In genomic region chr1:25728301-25728935, GRCh38 we compare ENCODE assay signal across 15 cellular contexts.
DNase-seq lines count a peak whose midpoint lies in the region; ATAC-seq and TF ChIP-seq lines count a peak whose summit lies in the region.
"Had no signal": no experiment of that assay in that cellular context is flagged by ENCODE, and none has a peak within 500 bp of the region (broad histone marks: within the 10 kb centered on the region; RNA-seq: fewer than 3 reads in every experiment).

No MANE protein-coding gene starts in this region.

- peaks cover 0 to 2% (median 0%) of the 10 kb centered on the region in 5 experiments for H3K9me3 Mint-ChIP-seq in brain
- no peaks in the 10 kb centered on the region for H3K9me3 Mint-ChIP-seq in T-helper 2 cell treated with Interferon-gamma antibody and Interleukin-4, amounts not matched to agents 5 μg/mL and 100 μg/mL, for 36 hours
- H3K9me3 Mint-ChIP-seq: activated CD8-positive, alpha-beta T cell treated with anti-CD3 and anti-CD28 coated beads for 36 hours; central memory CD8-positive, alpha-beta T cell had no signal

- H3K27ac ChIP-seq in KMS-11 (no peak overlapping the region), mesenchymal stem cell (ENCODE audit: low read length, poor library complexity, severe bottlenecking) (no peak overlapping the region), gastrocnemius medialis (peak overlapping the region in 3 of 4 donors; percentile 22 to 33 (median 31))
- H3K27ac ChIP-seq: foreskin keratinocyte had no signal

- H3K9me3 ChIP-seq in mesenchymal stem cell (ENCODE audit: control insufficient read depth, low read length): no peaks in the 10 kb centered on the region
- no peaks in the 10 kb centered on the region for H3K9me3 ChIP-seq in gastrocnemius medialis
- H3K9me3 ChIP-seq: upper lobe of left lung had no signal

- no peaks in the 10 kb centered on the region for H3K36me3 ChIP-seq in KMS-11 (ENCODE audit: insufficient read depth)
- peaks cover 0 to 2% of the 10 kb centered on the region in 2 experiments for H3K36me3 ChIP-seq in mesenchymal stem cell (ENCODE audit: control insufficient read depth in 1 of 2, insufficient read depth in 2 of 2, low read depth in 1 of 2, low read length in 2 of 2)
- no peaks in the 10 kb centered on the region for H3K36me3 ChIP-seq in gastrocnemius medialis
- H3K36me3 ChIP-seq: upper lobe of left lung had no signal

- intact Hi-C loops in gastrocnemius medialis (cut with DNase I; ENCODE audit: low total_unique reads): no loop called here
- intact Hi-C loops in lower leg skin (cut with DNase I; ENCODE audit: low total_unique reads): no loop called here

- H3K14ac ChIP-seq in mesenchymal stem cell (ENCODE audit: low read length in 2 of 2): no peak overlapping the region

- H2BK15ac ChIP-seq in mesenchymal stem cell (ENCODE audit: low read depth, poor library complexity, severe bottlenecking): no peak overlapping the region

- H3K4me1 ChIP-seq in KMS-11 (ENCODE audit: low read depth, poor library complexity, severe bottlenecking): peaks cover 65% of the 10 kb centered on the region
- H3K4me1 ChIP-seq in mesenchymal stem cell (ENCODE audit: control insufficient read depth, insufficient read depth, low read depth, low read length): peaks cover 19% of the 10 kb centered on the region
- H3K4me1 ChIP-seq in gastrocnemius medialis: peaks cover 21 to 24% of the 10 kb centered on the region in 2 donors
- H3K4me1 ChIP-seq: foreskin keratinocyte had no signal

- no peak overlapping the region for H3K4me3 Mint-ChIP-seq in brain
- no peak overlapping the region for H3K4me3 Mint-ChIP-seq in T-helper 2 cell treated with Interferon-gamma antibody and Interleukin-4, amounts not matched to agents 5 μg/mL and 100 μg/mL, for 36 hours
- H3K4me3 Mint-ChIP-seq: activated CD8-positive, alpha-beta T cell treated with anti-CD3 and anti-CD28 coated beads for 36 hours; central memory CD8-positive, alpha-beta T cell had no signal

- peak; percentile 54 for DNase-seq in mesenchymal stem cell
- DNase-seq in gastrocnemius medialis: no peak
- no peak for DNase-seq in T-helper 2 cell treated with Interferon-gamma antibody and Interleukin-4, amounts not matched to agents 5 μg/mL and 100 μg/mL, for 36 hours (ENCODE audit: low spot score)
- DNase-seq in NCI-H748 (lab: John Stamatoyannopoulos, UW; ENCODE audit: unreplicated experiment): no peak
- DNase-seq in lower leg skin (ENCODE audit: low spot score in 2 of 2): no peak
- DNase-seq in globus pallidus (ENCODE audit: low spot score): no peak
- DNase-seq: activated CD8-positive, alpha-beta T cell treated with anti-CD3 and anti-CD28 coated beads for 36 hours; foreskin keratinocyte; NCI-H2171; NCI-H748 treated with DMSO at 0.1 percent for 48 hours had no signal

- H2BK120ac ChIP-seq in mesenchymal stem cell (ENCODE audit: low read depth, low read length): no peak overlapping the region

- H2AFZ ChIP-seq in KMS-11 (ENCODE audit: low read depth) (no peak overlapping the region), mesenchymal stem cell (ENCODE audit: low read depth, low read length) (no peak overlapping the region)

- no peak overlapping the region for H3K23ac ChIP-seq in mesenchymal stem cell (ENCODE audit: low read length in 2 of 2)

- H2AK5ac ChIP-seq in mesenchymal stem cell (ENCODE audit: low read length, severe bottlenecking): no peak overlapping the region

- peaks cover 89% of the 10 kb centered on the region for H3K4me1 Mint-ChIP-seq in brain
- peaks cover 3% of the 10 kb centered on the region for H3K4me1 Mint-ChIP-seq in T-helper 2 cell treated with Interferon-gamma antibody and Interleukin-4, amounts not matched to agents 5 μg/mL and 100 μg/mL, for 36 hours (ENCODE audit: low read depth)

- no peaks in the 10 kb centered on the region for H3K79me1 ChIP-seq in mesenchymal stem cell (replicated peaks; ENCODE audit: low read length, poor library complexity, severe bottlenecking)

- no peak for TF ChIP-seq CTCF in KMS-11 (conservative IDR thresholded peaks at IDR 0.05; ENCODE audit: low read depth, low read length)
- no peak for TF ChIP-seq CTCF in brain (conservative IDR thresholded peaks at IDR 0.05)
- no peak for TF ChIP-seq CTCF in gastrocnemius medialis (IDR thresholded peaks at IDR 0.05 in 4 of 5, conservative IDR thresholded peaks at IDR 0.05 in 1 of 5)
- TF ChIP-seq CTCF in lower leg skin (IDR thresholded peaks at IDR 0.05): no peak

- peak overlapping the region; percentile 57 to 93 (median 85) for H3K27ac Mint-ChIP-seq in brain
- no peak overlapping the region for H3K27ac Mint-ChIP-seq in T-helper 2 cell treated with Interferon-gamma antibody and Interleukin-4, amounts not matched to agents 5 μg/mL and 100 μg/mL, for 36 hours
- H3K27ac Mint-ChIP-seq: activated CD8-positive, alpha-beta T cell treated with anti-CD3 and anti-CD28 coated beads for 36 hours had no signal

- no peaks in the 10 kb centered on the region; the same call in 1 of the 2 replicates for H3K79me2 ChIP-seq in KMS-11 (ENCODE audit: insufficient read depth, low read depth)

- H3K27me3 Mint-ChIP-seq in brain: no peaks in the 10 kb centered on the region
- peaks cover 51% of the 10 kb centered on the region for H3K27me3 Mint-ChIP-seq in T-helper 2 cell treated with Interferon-gamma antibody and Interleukin-4, amounts not matched to agents 5 μg/mL and 100 μg/mL, for 36 hours (ENCODE audit: low read depth)
- H3K27me3 Mint-ChIP-seq: activated CD8-positive, alpha-beta T cell treated with anti-CD3 and anti-CD28 coated beads for 36 hours; central memory CD8-positive, alpha-beta T cell had no signal

- no peak overlapping the region for H2BK12ac ChIP-seq in mesenchymal stem cell (ENCODE audit: low read length in 2 of 2)

- H3K18ac ChIP-seq in mesenchymal stem cell (ENCODE audit: low read depth in 1 of 2, low read length in 2 of 2): no peak overlapping the region

- H3K9ac ChIP-seq in KMS-11 (no peak overlapping the region), mesenchymal stem cell (ENCODE audit: low read length) (no peak overlapping the region)

- H4K91ac ChIP-seq in mesenchymal stem cell (ENCODE audit: low read length): no peak overlapping the region

- H3K36me3 Mint-ChIP-seq in brain: no peaks in the 10 kb centered on the region
- H3K36me3 Mint-ChIP-seq in T-helper 2 cell treated with Interferon-gamma antibody and Interleukin-4, amounts not matched to agents 5 μg/mL and 100 μg/mL, for 36 hours (ENCODE audit: low read depth): no peaks in the 10 kb centered on the region

- no peak for ATAC-seq in gastrocnemius medialis
- ATAC-seq: activated CD8-positive, alpha-beta T cell treated with anti-CD3 and anti-CD28 coated beads for 36 hours; foreskin keratinocyte had no signal

- TF ChIP-seq POLR2A in gastrocnemius medialis (IDR thresholded peaks at IDR 0.05) (no peak), lower leg skin (IDR thresholded peaks at IDR 0.05) (no peak)

- no peak overlapping the region for H3K4me3 ChIP-seq in KMS-11 (IDR thresholded peaks at IDR 0.05; ENCODE audit: insufficient read depth, low read depth, low read length)
- H3K4me3 ChIP-seq in mesenchymal stem cell (ENCODE audit: insufficient read depth in 1 of 2, low read depth in 1 of 2, low read length in 2 of 2): peak overlapping the region in 1 of 2 experiments; percentile 23
- H3K4me3 ChIP-seq in gastrocnemius medialis: no peak overlapping the region
- H3K4me3 ChIP-seq in lower leg skin (ENCODE audit: low read depth, poor library complexity, severe bottlenecking): no peak overlapping the region
- H3K4me3 ChIP-seq: smooth muscle cell, upper lobe of left lung had no signal

- H3K4ac ChIP-seq in mesenchymal stem cell (ENCODE audit: low read depth in 1 of 2, low read length in 2 of 2): no peak overlapping the region

- no peak overlapping the region for H4K8ac ChIP-seq in mesenchymal stem cell (ENCODE audit: low read length)

- no peaks in the 10 kb centered on the region for H3K27me3 ChIP-seq in KMS-11 (ENCODE audit: insufficient read depth, low read depth)
- H3K27me3 ChIP-seq in mesenchymal stem cell (ENCODE audit: control insufficient read depth in 1 of 2, insufficient read depth in 1 of 2, low read length in 2 of 2): peaks cover 0 to 44% of the 10 kb centered on the region in 2 experiments
- H3K27me3 ChIP-seq in gastrocnemius medialis: no peaks in the 10 kb centered on the region
- H3K27me3 ChIP-seq: foreskin keratinocyte, upper lobe of left lung had no signal

- in situ Hi-C loops in gastrocnemius medialis (cut with MboI; ENCODE audit: low sequenced_read_pairs in 4 of 4): loop anchor here in 1 of 4 donors (25.0 kb wide), 1 partner anchor 116 kb away; the partner anchor contains the start of gene MAN1C1

- H3K4me2 ChIP-seq in KMS-11 (peak overlapping the region; percentile 61; the same call in 1 of the 2 replicates), mesenchymal stem cell (ENCODE audit: low read length, poor library complexity, severe bottlenecking) (no peak overlapping the region)

- H2BK5ac ChIP-seq in mesenchymal stem cell (ENCODE audit: low read depth, low read length, poor library complexity, severe bottlenecking): no peak overlapping the region

- H4K20me1 ChIP-seq in KMS-11 (ENCODE audit: insufficient read depth): no peaks in the 10 kb centered on the region

- WGBS in mesenchymal stem cell: 77% methylated on average over 10 of the region's 11 CpGs
- 71 to 80% methylated on average over 11 of the region's 11 CpGs for WGBS in lower leg skin, 2 donors

Comparison
In these comparisons a context has a peak if more than half of its experiments do, and no peak if none do; other contexts are left out.
1. H3K27ac ChIP-seq: peak in gastrocnemius medialis (3 of 4); none in KMS-11 (single experiment) and mesenchymal stem cell (single experiment).